Comparison of ENCODE assay signal across 1 cellular context in genomic region chr6:44043036-44043478, GRCh38.
TF ChIP-seq lines count a peak whose summit lies in the region.

No MANE protein-coding gene starts in this region.

TF ChIP-seq in HepG2, 621 proteins besides CTCF, POLR2A, EP300 and RAD21 (continued from another document and continues in another):
- TF ChIP-seq GMEB1 (CRISPR knock-in tag; IDR thresholded peaks at IDR 0.05; ENCODE audit: borderline replicate concordance) (0 out of 2 replicates have a peak, but pooled peaks have one; percentile 33), HCFC1 (IDR thresholded peaks at IDR 0.05; ENCODE audit: low read depth, low read length) (no peak), ZNF761 (CRISPR knock-in tag; conservative IDR thresholded peaks at IDR 0.05) (no peak), ZNF34 (CRISPR knock-in tag; IDR thresholded peaks at IDR 0.05; ENCODE audit: borderline replicate concordance) (no peak), DMTF1 (CRISPR knock-in tag; IDR thresholded peaks at IDR 0.05) (no peak), ZNF879 (CRISPR knock-in tag; IDR thresholded peaks at IDR 0.05) (no peak), NR2F6 (IDR thresholded peaks at IDR 0.05) (peak; percentile 50; the same call in 1 of the 2 replicates), NR2F6 (CRISPR knock-in tag; IDR thresholded peaks at IDR 0.05) (0 out of 2 replicates have a peak, but pooled peaks have one; percentile 46), HES4 (CRISPR knock-in tag; IDR thresholded peaks at IDR 0.05; ENCODE audit: borderline replicate concordance) (no peak), GATAD2A (CRISPR knock-in tag; IDR thresholded peaks at IDR 0.05) (peak; percentile 56; the same call in 1 of the 2 replicates), SETDB1 (CRISPR knock-in tag; IDR thresholded peaks at IDR 0.05; ENCODE audit: borderline replicate concordance) (no peak), TBX2 (CRISPR knock-in tag; IDR thresholded peaks at IDR 0.05; ENCODE audit: borderline replicate concordance) (peak; percentile 32; the same call in 1 of the 2 replicates), HINFP (CRISPR knock-in tag; IDR thresholded peaks at IDR 0.05; ENCODE audit: low read depth) (no peak), GPN1 (CRISPR knock-in tag; IDR thresholded peaks at IDR 0.05; ENCODE audit: borderline replicate concordance) (no peak), JUN (CRISPR knock-in tag; IDR thresholded peaks at IDR 0.05) (no peak), ZBTB4 (CRISPR knock-in tag; IDR thresholded peaks at IDR 0.05; ENCODE audit: borderline replicate concordance) (no peak), ZNF784 (CRISPR knock-in tag; IDR thresholded peaks at IDR 0.05; ENCODE audit: borderline replicate concordance) (no peak), MEIS2 (CRISPR knock-in tag; IDR thresholded peaks at IDR 0.05) (no peak), NR2F2 (IDR thresholded peaks at IDR 0.05; ENCODE audit: borderline replicate concordance, low read depth) (peak; percentile 20; the same call in 1 of the 2 replicates), PITX1 (CRISPR knock-in tag; IDR thresholded peaks at IDR 0.05) (no peak), HIC2 (CRISPR knock-in tag; IDR thresholded peaks at IDR 0.05; ENCODE audit: low read depth) (peak; percentile 74; the same call in 1 of the 2 replicates), BCL6 (CRISPR knock-in tag; IDR thresholded peaks at IDR 0.05) (peak; percentile 38), PHF21A (CRISPR knock-in tag; IDR thresholded peaks at IDR 0.05) (peak; percentile 49), THYN1 (CRISPR knock-in tag; IDR thresholded peaks at IDR 0.05; ENCODE audit: borderline replicate concordance, low read depth) (no peak), HMG20A (CRISPR knock-in tag; IDR thresholded peaks at IDR 0.05; ENCODE audit: borderline replicate concordance) (peak; percentile 74), TRIM24 (CRISPR knock-in tag; IDR thresholded peaks at IDR 0.05) (no peak), ZSCAN9 (CRISPR knock-in tag; IDR thresholded peaks at IDR 0.05; ENCODE audit: borderline replicate concordance) (0 out of 2 replicates have a peak, but pooled peaks have one; percentile 25), RXRB (CRISPR knock-in tag; IDR thresholded peaks at IDR 0.05; ENCODE audit: borderline replicate concordance) (peak; percentile 85), ATF7-NPFF (CRISPR knock-in tag; IDR thresholded peaks at IDR 0.05; ENCODE audit: low read depth) (no peak), ARNT2 (CRISPR knock-in tag; IDR thresholded peaks at IDR 0.05; ENCODE audit: low read depth) (no peak), ZNF512B (CRISPR knock-in tag; IDR thresholded peaks at IDR 0.05; ENCODE audit: borderline replicate concordance) (no peak), SOX6 (IDR thresholded peaks at IDR 0.05) (no peak), SOX6 (CRISPR knock-in tag; IDR thresholded peaks at IDR 0.05) (peak; percentile 10; the same call in 1 of the 2 replicates), ZNF570 (CRISPR knock-in tag; IDR thresholded peaks at IDR 0.05; ENCODE audit: borderline replicate concordance) (no peak), ZBTB2 (CRISPR knock-in tag; IDR thresholded peaks at IDR 0.05; ENCODE audit: low read depth) (0 out of 2 replicates have a peak, but pooled peaks have one; percentile 16), TEAD3 (CRISPR knock-in tag; optimal IDR thresholded peaks at IDR 0.05; ENCODE audit: borderline replicate concordance) (peak; percentile 84), SKI (IDR thresholded peaks at IDR 0.05; ENCODE audit: partially characterized antibody) (peak; percentile 49), ZSCAN29 (CRISPR knock-in tag; conservative IDR thresholded peaks at IDR 0.05) (peak; percentile 54; the same call in 1 of the 2 replicates), ARHGAP35 (CRISPR knock-in tag; IDR thresholded peaks at IDR 0.05; ENCODE audit: borderline replicate concordance) (no peak), NFKB2 (CRISPR knock-in tag; IDR thresholded peaks at IDR 0.05; ENCODE audit: borderline replicate concordance) (0 out of 2 replicates have a peak, but pooled peaks have one; percentile 8), ZNF382 (CRISPR knock-in tag; IDR thresholded peaks at IDR 0.05; ENCODE audit: borderline replicate concordance) (no peak), HNRNPLL (IDR thresholded peaks at IDR 0.05; ENCODE audit: low read depth, low read length, poor library complexity, severe bottlenecking) (no peak), RELA (CRISPR knock-in tag; IDR thresholded peaks at IDR 0.05) (no peak), CERS6 (CRISPR knock-in tag; IDR thresholded peaks at IDR 0.05) (no peak), CCAR2 (optimal IDR thresholded peaks at IDR 0.05; ENCODE audit: low read depth, low read length) (no peak), DDIT3 (CRISPR knock-in tag; IDR thresholded peaks at IDR 0.05) (no peak), ZNF691 (CRISPR knock-in tag; IDR thresholded peaks at IDR 0.05; ENCODE audit: borderline replicate concordance, low read depth) (0 out of 2 replicates have a peak, but pooled peaks have one; percentile 29)
